In genomic region chr11:129374081-129374992, GRCh38 we compare ENCODE assay signal across 8 cellular contexts. TPM values are rescaled to one million over a fixed set of nuclear protein-coding genes. Genes with fewer than 3 reads are reported as not detected.
A peak's percentile ranks its signal among the peaks of the same experiment; 100 is the strongest.
DNase-seq lines count a peak whose midpoint lies in the region; TF ChIP-seq lines count a peak whose summit lies in the region.

No MANE protein-coding gene starts in this region.

- TF ChIP-seq EP300 in esophagus muscularis mucosa (IDR thresholded peaks at IDR 0.05), result no peak

- peak overlapping the region; percentile 56 for H3K4me3 ChIP-seq in NT2/D1 (ENCODE audit: insufficient read length, low read depth)
- peak overlapping the region; percentile 10 to 54 (median 38) for H3K4me3 ChIP-seq in esophagus muscularis mucosa
- H3K4me3 ChIP-seq in rectal smooth muscle tissue (ENCODE audit: low read length), result peak overlapping the region; percentile 47
- no peak overlapping the region for H3K4me3 ChIP-seq in SJCRH30

- H3K27me3 ChIP-seq in NT2/D1 (ENCODE audit: insufficient read depth, insufficient read length), result peaks cover 83% of the 10 kb centered on the region
- H3K27me3 ChIP-seq in esophagus muscularis mucosa, result peaks cover 0 to 97% (median 38%) of the 10 kb centered on the region in 4 donors
- H3K27me3 ChIP-seq in rectal smooth muscle tissue (ENCODE audit: control insufficient read depth, insufficient read depth, low read length), result peaks cover 35% of the 10 kb centered on the region
- H3K27me3 ChIP-seq in SJCRH30, result no peaks in the 10 kb centered on the region

- 4% methylated on average over 55 of the region's 57 CpGs for WGBS in esophagus muscularis mucosa

- no peaks in the 10 kb centered on the region for H3K4me1 ChIP-seq in NT2/D1 (ENCODE audit: insufficient read depth, insufficient read length)
- peaks cover 22 to 44% (median 39%) of the 10 kb centered on the region in 4 donors for H3K4me1 ChIP-seq in esophagus muscularis mucosa
- H3K4me1 ChIP-seq in rectal smooth muscle tissue (ENCODE audit: control insufficient read depth, insufficient read depth, low read length), result no peaks in the 10 kb centered on the region
- no peaks in the 10 kb centered on the region for H3K4me1 ChIP-seq in SJCRH30

- intact Hi-C loops in esophagus muscularis mucosa (cut with DNase I), result no loop called here

- H3K9ac ChIP-seq in NT2/D1 (ENCODE audit: insufficient read length, low read depth) (peak overlapping the region; percentile 64), rectal smooth muscle tissue (ENCODE audit: low read length) (no peak overlapping the region)

- peak; percentile 28 for DNase-seq in GM03348 (ENCODE audit: low spot score)
- DNase-seq in NT2/D1 (ENCODE audit: low read depth, low spot score), result no peak
- DNase-seq in esophagus muscularis mucosa (ENCODE audit: extremely low spot score), result no peak
- no peak for DNase-seq in NCI-H1436 treated with DMSO at 0.1 percent for 48 hours (lab: John Stamatoyannopoulos, UW)
- no peak for DNase-seq in SKM-1 (lab: John Stamatoyannopoulos, UW; ENCODE audit: unreplicated experiment)
- no peak for DNase-seq in SJCRH30
- no peak for DNase-seq in NCI-H2029 treated with DMSO at 0.1 percent for 48 hours (lab: John Stamatoyannopoulos, UW)

- H3K27ac ChIP-seq in esophagus muscularis mucosa (replicated peaks in 1 of 4), result no peak overlapping the region
- H3K27ac ChIP-seq in rectal smooth muscle tissue (ENCODE audit: low read depth, low read length), result no peak overlapping the region
- H3K27ac ChIP-seq in SJCRH30, result no peak overlapping the region

- H3K36me3 ChIP-seq in NT2/D1 (ENCODE audit: insufficient read depth, insufficient read length, low read length) (no peaks in the 10 kb centered on the region), esophagus muscularis mucosa (no peaks in the 10 kb centered on the region), rectal smooth muscle tissue (ENCODE audit: control insufficient read depth, insufficient read depth, low read length) (no peaks in the 10 kb centered on the region), SJCRH30 (no peaks in the 10 kb centered on the region)

- TF ChIP-seq CTCF in esophagus muscularis mucosa (IDR thresholded peaks at IDR 0.05), result no peak

- no peaks in the 10 kb centered on the region for H3K9me3 ChIP-seq in NT2/D1 (ENCODE audit: insufficient read depth, low read length)
- no peaks in the 10 kb centered on the region for H3K9me3 ChIP-seq in esophagus muscularis mucosa
- H3K9me3 ChIP-seq in SJCRH30 (replicated peaks), result no peaks in the 10 kb centered on the region

- TF ChIP-seq POLR2A in esophagus muscularis mucosa (IDR thresholded peaks at IDR 0.05; ENCODE audit: low read depth), result no peak

RNA-seq across cellular contexts. Expression of gene BARX2, which starts 1.3 kb away (rescaled TPM):
- not detected for total RNA-seq in esophagus muscularis mucosa
- 0.06 and 0.18 TPM in 2 replicates for total RNA-seq in SJCRH30 (2014; rRNA removed; shearing (Covaris generic))
